In the genomic region with DNA sequence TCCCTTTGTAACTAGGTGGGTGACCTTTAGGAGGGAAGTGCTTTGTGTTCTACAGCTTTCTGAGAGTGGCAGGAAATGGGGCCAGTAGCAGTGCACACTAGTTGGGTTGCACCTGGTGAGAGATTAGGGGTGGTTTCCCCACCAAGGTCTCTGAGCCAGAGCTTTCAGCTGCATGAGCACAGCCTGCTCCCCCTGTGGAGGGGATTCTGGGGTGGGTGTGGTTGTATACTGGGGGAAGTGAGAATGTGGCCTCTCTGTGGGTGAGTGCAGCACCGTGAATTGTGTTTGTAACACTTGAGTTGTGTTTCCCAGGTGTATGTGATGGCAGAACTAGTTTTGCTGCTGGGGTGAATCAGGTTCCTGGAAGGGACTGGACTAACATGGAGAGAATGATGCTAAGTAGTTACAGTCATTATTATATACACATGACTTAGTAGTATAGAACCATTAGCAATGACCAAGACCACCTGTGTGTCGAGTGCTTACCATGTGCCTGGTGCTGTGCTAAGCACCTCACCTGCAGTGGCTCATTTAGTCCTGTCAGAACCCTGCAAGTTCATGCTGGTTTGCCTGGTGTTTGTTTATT, we compare ENCODE assay signal across 8 cellular contexts. TPM values are rescaled to one million over a fixed set of nuclear protein-coding genes. Genes with fewer than 3 reads are reported as not detected.
DNase-seq lines count a peak whose midpoint lies in the region; ATAC-seq and TF ChIP-seq lines count a peak whose summit lies in the region.

No MANE protein-coding gene starts in this region.

- 30 to 45% methylated on average over 2 of the region's 2 CpGs for WGBS in esophagus squamous epithelium, 2 donors

- DNase-seq in DMS79 (lab: John Stamatoyannopoulos, UW) = peak; percentile 36
- DNase-seq in activated CD4-positive, alpha-beta T cell treated with anti-CD3 and anti-CD28 coated beads, Interleukin-2, amount 50 U/mL, for 48 hours = peak; percentile 46 to 52
- no peak for DNase-seq in esophagus squamous epithelium (lab: John Stamatoyannopoulos, UW)
- DNase-seq in stimulated activated CD4-positive, alpha-beta T cell treated with anti-CD3 and anti-CD28 coated beads, Interleukin-2, amount 100 ng/mL, for 24 hours = peak; percentile 38 to 58
- no peak for DNase-seq in NOMO-1 treated with DMSO at 0.1 percent for 48 hours (lab: John Stamatoyannopoulos, UW; ENCODE audit: unreplicated experiment)
- no peak for DNase-seq in NCI-H1417 treated with DMSO at 0.1 percent for 48 hours (lab: John Stamatoyannopoulos, UW)

- H3K4me3 ChIP-seq in esophagus squamous epithelium = no peak overlapping the region

- H3K9me3 ChIP-seq in esophagus squamous epithelium = no peaks in the 10 kb centered on the region

- TF ChIP-seq CTCF in esophagus squamous epithelium (IDR thresholded peaks at IDR 0.05) = no peak

- no peak for TF ChIP-seq POLR2A in esophagus squamous epithelium (IDR thresholded peaks at IDR 0.05)

- peaks cover 0 to 12% (median 0%) of the 10 kb centered on the region in 3 donors for H3K36me3 ChIP-seq in esophagus squamous epithelium

- no peaks in the 10 kb centered on the region for H3K27me3 ChIP-seq in esophagus squamous epithelium

- peak; percentile 75 for ATAC-seq in GM19452 (IDR thresholded peaks at IDR 0.05; ENCODE audit: unreplicated experiment)
- ATAC-seq in HG03442 (IDR thresholded peaks at IDR 0.05; ENCODE audit: unreplicated experiment) = peak; percentile 65

- peak overlapping the region; percentile 75 to 91 (median 84) for H3K27ac ChIP-seq in esophagus squamous epithelium

- intact Hi-C loops in esophagus squamous epithelium (cut with DNase I) = no loop called here

- H3K4me1 ChIP-seq in esophagus squamous epithelium = peaks cover 35 to 74% (median 41%) of the 10 kb centered on the region in 3 donors

RNA-seq across cellular contexts. Expression of a gene that starts 11.8 kb away (rescaled TPM):
- total RNA-seq in esophagus squamous epithelium = 10 to 100 TPM; 13.9 to 40.4 (median 22.9) TPM

Comparison
In these comparisons a context has a peak if more than half of its experiments do, and no peak if none do; other contexts are left out.
1. DNase-seq: peak in DMS79 (single experiment), activated CD4-positive, alpha-beta T cell treated with anti-CD3 and anti-CD28 coated beads, Interleukin-2, amount 50 U/mL, for 48 hours (2 of 2) and stimulated activated CD4-positive, alpha-beta T cell treated with anti-CD3 and anti-CD28 coated beads, Interleukin-2, amount 100 ng/mL, for 24 hours (2 of 2); none in esophagus squamous epithelium (single experiment), NOMO-1 treated with DMSO at 0.1 percent for 48 hours (single experiment) and NCI-H1417 treated with DMSO at 0.1 percent for 48 hours (single experiment).